10 cellular contexts compared by ENCODE assay signal in the genomic region with DNA sequence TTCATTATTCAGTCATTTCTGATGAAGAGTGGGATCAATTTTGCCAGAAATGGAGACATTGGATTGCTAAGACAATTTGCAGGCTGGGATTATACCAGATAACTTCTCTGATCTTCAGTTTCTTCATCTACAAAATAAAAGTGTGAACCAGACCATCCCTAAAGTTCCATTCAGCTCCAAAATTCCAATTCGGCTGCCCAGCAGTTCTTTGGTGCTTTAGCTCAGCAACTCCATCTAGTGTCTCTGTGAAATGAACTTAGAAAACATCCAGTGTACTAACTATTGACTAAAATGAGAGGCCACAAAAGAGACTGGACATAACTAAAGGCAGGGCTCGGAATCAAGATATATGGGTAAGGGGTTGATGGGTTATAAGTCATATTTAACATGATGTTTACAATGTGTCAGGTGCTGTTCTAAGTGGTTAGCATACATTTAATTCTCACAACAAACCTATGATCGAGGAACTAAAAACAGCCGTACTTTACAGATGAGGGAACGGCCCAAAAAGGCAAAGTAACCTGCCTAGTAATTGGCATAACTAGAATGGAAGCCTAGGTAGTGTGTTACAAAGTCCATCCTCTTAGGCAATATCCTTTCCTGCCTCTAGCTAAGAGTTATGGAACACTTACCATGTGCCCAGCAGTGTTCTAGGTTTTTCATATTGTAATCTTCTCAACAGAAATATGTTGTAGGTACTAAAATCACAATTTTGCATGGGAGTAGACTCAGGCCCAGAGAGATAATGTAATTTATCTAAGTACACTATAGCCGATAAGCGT. TPM values are rescaled to one million over a fixed set of nuclear protein-coding genes. Genes with fewer than 3 reads are reported as not detected.
A peak's percentile ranks its signal among the peaks of the same experiment; 100 is the strongest.
DNase-seq lines count a peak whose midpoint lies in the region; ATAC-seq and TF ChIP-seq lines count a peak whose summit lies in the region.
"Had no signal": no experiment of that assay in that cellular context is flagged by ENCODE, and none has a peak within 500 bp of the region (broad histone marks: within the 10 kb centered on the region; RNA-seq: fewer than 3 reads in every experiment).

No MANE protein-coding gene starts in this region.

- H3K4me1 ChIP-seq in gastroesophageal sphincter: peaks cover 0 to 5% (median 0%) of the 10 kb centered on the region in 3 donors

- no peaks in the 10 kb centered on the region for H3K36me3 Mint-ChIP-seq in stimulated activated memory B cell treated with anti-CD40 and anti-IgM and Interleukin-4, amounts not matched to agents 10 μg/mL and 1 μg/mL and 100 μg/mL, for 72 hours
- no peaks in the 10 kb centered on the region for H3K36me3 Mint-ChIP-seq in stimulated activated naive B cell treated with anti-CD40 and anti-IgM and Interleukin-4, amounts not matched to agents 10 μg/mL and 1 μg/mL and 100 μg/mL, for 72 hours

- no peak for TF ChIP-seq POLR2A in gastroesophageal sphincter (IDR thresholded peaks at IDR 0.05)

- H3K27me3 ChIP-seq in gastroesophageal sphincter: no peaks in the 10 kb centered on the region

- peaks cover 2% of the 10 kb centered on the region for H3K9me3 Mint-ChIP-seq in stimulated activated memory B cell treated with anti-CD40 and anti-IgM and Interleukin-4, amounts not matched to agents 10 μg/mL and 1 μg/mL and 100 μg/mL, for 72 hours
- peaks cover 0 to 2% of the 10 kb centered on the region in 2 donors for H3K9me3 Mint-ChIP-seq in stimulated activated naive B cell treated with anti-CD40 and anti-IgM and Interleukin-4, amounts not matched to agents 10 μg/mL and 1 μg/mL and 100 μg/mL, for 72 hours
- H3K9me3 Mint-ChIP-seq: activated B cell treated with CpG ODN at 0.5 μM for 24 hours had no signal

- H3K4me3 ChIP-seq in GM12865 (ENCODE audit: low read depth, low read length) (no peak overlapping the region), gastroesophageal sphincter (no peak overlapping the region), retinal pigment epithelial cell (ENCODE audit: low read length) (no peak overlapping the region)

- TF ChIP-seq CTCF in GM12865 (IDR thresholded peaks at IDR 0.05; ENCODE audit: insufficient read depth, low read depth, low read length, missing control alignments): peak; percentile 22
- TF ChIP-seq CTCF in VCaP (conservative IDR thresholded peaks at IDR 0.05): peak; percentile 80
- peak; percentile 26 to 65 (median 46) for TF ChIP-seq CTCF in gastroesophageal sphincter (IDR thresholded peaks at IDR 0.05)
- TF ChIP-seq CTCF in retinal pigment epithelial cell (conservative IDR thresholded peaks at IDR 0.05; ENCODE audit: low read depth, low read length): peak; percentile 68

- TF ChIP-seq EP300 in gastroesophageal sphincter (IDR thresholded peaks at IDR 0.05): no peak

- no peak overlapping the region for H3K27ac Mint-ChIP-seq in stimulated activated memory B cell treated with anti-CD40 and anti-IgM and Interleukin-4, amounts not matched to agents 10 μg/mL and 1 μg/mL and 100 μg/mL, for 72 hours
- H3K27ac Mint-ChIP-seq in stimulated activated naive B cell treated with anti-CD40 and anti-IgM and Interleukin-4, amounts not matched to agents 10 μg/mL and 1 μg/mL and 100 μg/mL, for 72 hours: no peak overlapping the region
- H3K27ac Mint-ChIP-seq: activated B cell treated with CpG ODN at 0.5 μM for 24 hours had no signal

- no peaks in the 10 kb centered on the region for H3K4me1 Mint-ChIP-seq in stimulated activated memory B cell treated with anti-CD40 and anti-IgM and Interleukin-4, amounts not matched to agents 10 μg/mL and 1 μg/mL and 100 μg/mL, for 72 hours
- H3K4me1 Mint-ChIP-seq in stimulated activated naive B cell treated with anti-CD40 and anti-IgM and Interleukin-4, amounts not matched to agents 10 μg/mL and 1 μg/mL and 100 μg/mL, for 72 hours: no peaks in the 10 kb centered on the region
- H3K4me1 Mint-ChIP-seq: activated B cell treated with CpG ODN at 0.5 μM for 24 hours had no signal

- H3K36me3 ChIP-seq in gastroesophageal sphincter: no peaks in the 10 kb centered on the region

- H3K27ac ChIP-seq in VCaP (peak overlapping the region; percentile 66), gastroesophageal sphincter (no peak overlapping the region)

- ATAC-seq in gastroesophageal sphincter (no peak), HG02884 (IDR thresholded peaks at IDR 0.05; ENCODE audit: unreplicated experiment) (no peak)
- no peak for ATAC-seq in stimulated activated memory B cell treated with anti-CD40 and anti-IgM and Interleukin-4, amounts not matched to agents 10 μg/mL and 1 μg/mL and 100 μg/mL, for 72 hours
- ATAC-seq in stimulated activated naive B cell treated with anti-CD40 and anti-IgM and Interleukin-4, amounts not matched to agents 10 μg/mL and 1 μg/mL and 100 μg/mL, for 72 hours (replicated peaks): no peak

- H3K9me3 ChIP-seq in gastroesophageal sphincter: no peaks in the 10 kb centered on the region

- 72 to 74% methylated on average over 7 of the region's 7 CpGs for WGBS in gastroesophageal sphincter (ENCODE audit: low coverage in 1 of 2), 2 donors

- peaks cover 62% of the 10 kb centered on the region for H3K27me3 Mint-ChIP-seq in stimulated activated memory B cell treated with anti-CD40 and anti-IgM and Interleukin-4, amounts not matched to agents 10 μg/mL and 1 μg/mL and 100 μg/mL, for 72 hours
- peaks cover 23 to 54% of the 10 kb centered on the region in 2 donors for H3K27me3 Mint-ChIP-seq in stimulated activated naive B cell treated with anti-CD40 and anti-IgM and Interleukin-4, amounts not matched to agents 10 μg/mL and 1 μg/mL and 100 μg/mL, for 72 hours

- no peak for DNase-seq in GM12865 (ENCODE audit: low read depth)
- DNase-seq in retinal pigment epithelial cell (ENCODE audit: low read depth): no peak
- DNase-seq in SK-N-DZ (ENCODE audit: low spot score): no peak
- no peak for DNase-seq in stimulated activated naive B cell treated with anti-CD40 and anti-IgM and Interleukin-4, amounts not matched to agents 10 μg/mL and 1 μg/mL and 100 μg/mL, for 72 hours
- DNase-seq: activated B cell treated with CpG ODN at 0.5 μM for 24 hours; stimulated activated CD4-positive, alpha-beta T cell treated with anti-CD3 and anti-CD28 coated beads, Interleukin-15, amount 100 ng/mL, for 24 hours had no signal

- H3K4me3 Mint-ChIP-seq in stimulated activated memory B cell treated with anti-CD40 and anti-IgM and Interleukin-4, amounts not matched to agents 10 μg/mL and 1 μg/mL and 100 μg/mL, for 72 hours: no peak overlapping the region
- H3K4me3 Mint-ChIP-seq in stimulated activated naive B cell treated with anti-CD40 and anti-IgM and Interleukin-4, amounts not matched to agents 10 μg/mL and 1 μg/mL and 100 μg/mL, for 72 hours: no peak overlapping the region
- H3K4me3 Mint-ChIP-seq: activated B cell treated with CpG ODN at 0.5 μM for 24 hours had no signal

RNA-seq across cellular contexts. Expression of a gene that starts 17.0 kb away (rescaled TPM):
- 1 to 10 TPM; 1.5 to 4.6 (median 2.7) TPM for total RNA-seq in gastroesophageal sphincter
- polyA plus RNA-seq in SK-N-DZ (2014; cell fraction: cytosol; rRNA removed): 4.5 and 5.8 TPM in 2 replicates
- 3.3 and 4.1 TPM in 2 replicates for polyA plus RNA-seq in SK-N-DZ (2014; cell fraction: nucleus; rRNA removed)

RNA-seq across cellular contexts. Expression of a gene that starts 17.4 kb away (rescaled TPM):
- total RNA-seq in gastroesophageal sphincter: 10 to 100 TPM in 2 of 4 donors, 1 to 10 TPM in 2; 5.8 to 14.5 (median 9.2) TPM
- 26.9 and 28.3 TPM in 2 replicates for polyA plus RNA-seq in SK-N-DZ (2014; cell fraction: cytosol; rRNA removed)
- 18.2 and 23.9 TPM in 2 replicates for polyA plus RNA-seq in SK-N-DZ (2014; cell fraction: nucleus; rRNA removed)

RNA-seq across cellular contexts. Expression of a gene that starts 21.2 kb away (rescaled TPM):
- total RNA-seq in gastroesophageal sphincter: 10 to 100 TPM; 43.7 to 48.2 (median 45.5) TPM
- 8.2 and 25.0 TPM in 2 replicates for polyA plus RNA-seq in SK-N-DZ (2014; cell fraction: cytosol; rRNA removed)
- polyA plus RNA-seq in SK-N-DZ (2014; cell fraction: nucleus; rRNA removed): 11.0 and 12.6 TPM in 2 replicates
- total RNA-seq: activated B cell treated with CpG ODN at 0.5 μM for 24 hours had no signal

Comparison
In these comparisons a context has a peak if more than half of its experiments do, and no peak if none do; other contexts are left out.
1. CTCF ChIP-seq: peak in every context shown above with its lines; median percentile 80 in VCaP; 68 in retinal pigment epithelial cell; 46 in gastroesophageal sphincter; 22 in GM12865.